In genomic region chr1:181490276-181490675, GRCh38 we compare ENCODE assay signal across 23 cellular contexts. TPM values are rescaled to one million over a fixed set of nuclear protein-coding genes. Genes with fewer than 3 reads are reported as not detected.
A peak's percentile ranks its signal among the peaks of the same experiment; 100 is the strongest.
DNase-seq lines count a peak whose midpoint lies in the region; ATAC-seq lines count a peak whose summit lies in the region.
"Had no signal": no experiment of that assay in that cellular context is flagged by ENCODE, and none has a peak within 500 bp of the region (broad histone marks: within the 10 kb centered on the region; RNA-seq: fewer than 3 reads in every experiment).

No MANE protein-coding gene starts in this region.

- no peaks in the 10 kb centered on the region for H3K9me3 ChIP-seq in SJCRH30 (replicated peaks)
- H3K9me3 ChIP-seq: A549, Caco-2 had no signal

- no peaks in the 10 kb centered on the region for H3K36me3 ChIP-seq in SJCRH30
- H3K36me3 ChIP-seq: BLaER1 treated with 17β-estradiol and CSF1 and Interleukin-3, amounts not matched to agents 10 nM and 100 nM had no signal

- no peak overlapping the region for H3K4me3 ChIP-seq in SJCRH30
- H3K4me3 ChIP-seq: A549; BLaER1 treated with 17β-estradiol and CSF1 and Interleukin-3, amounts not matched to agents 10 nM and 100 nM had no signal

- DNase-seq in NCI-H82 (lab: John Stamatoyannopoulos, UW) (peak; percentile 61), NCI-H82 treated with DMSO at 0.1 percent for 48 hours (lab: John Stamatoyannopoulos, UW; ENCODE audit: unreplicated experiment) (no peak), D341Med (ENCODE audit: low spot score) (peak; percentile 74), SJCRH30 (peak; percentile 21 to 28)
- no peak for DNase-seq in stimulated activated naive CD4-positive, alpha-beta T cell treated with Interleukin-2 at 50 U/mL for 16 hours (lab: John Stamatoyannopoulos, UW)
- DNase-seq: AML-193; Caco-2; Calu3; CD4-positive, alpha-beta T cell; CD8-positive, alpha-beta T cell; DMS 273 treated with DMSO at 0.1 percent for 48 hours; DMS153; DMS53; DMS79; DND-41; EL; GF-D8 had no signal

- H3K4me1 ChIP-seq in SJCRH30, result peaks cover 14% of the 10 kb centered on the region
- H3K4me1 ChIP-seq: A549 had no signal

- no peak for ATAC-seq in GM18502 (IDR thresholded peaks at IDR 0.05; ENCODE audit: poor library complexity, unreplicated experiment)
- ATAC-seq: A549; CD8-positive, alpha-beta T cell had no signal

- peak overlapping the region; percentile 69 for H3K27ac ChIP-seq in SJCRH30
- H3K27ac ChIP-seq: 22Rv1; A549; BLaER1 treated with 17β-estradiol and CSF1 and Interleukin-3, amounts not matched to agents 10 nM and 100 nM; C4-2B had no signal

- H3K27me3 ChIP-seq in SJCRH30, result no peaks in the 10 kb centered on the region

RNA-seq across cellular contexts. Expression of gene CACNA1E, which starts 7.0 kb away (rescaled TPM):
- under 0.01 and 0.02 TPM in 2 replicates for total RNA-seq in SJCRH30 (2014; rRNA removed; shearing (Covaris generic))
- total RNA-seq: A172; Calu3; CD4-positive, alpha-beta T cell; CD8-positive, alpha-beta T cell had no signal

Comparison
In these comparisons a context has a peak if more than half of its experiments do, and no peak if none do; other contexts are left out.
1. DNase-seq: peak in NCI-H82 (single experiment), D341Med (single experiment) and SJCRH30 (2 of 2); none in NCI-H82 treated with DMSO at 0.1 percent for 48 hours (single experiment) and stimulated activated naive CD4-positive, alpha-beta T cell treated with Interleukin-2 at 50 U/mL for 16 hours (single experiment).